13 cellular contexts compared by ENCODE assay signal in genomic region chr9:5800969-5801738, GRCh38. TPM values are rescaled to one million over a fixed set of nuclear protein-coding genes. Genes with fewer than 3 reads are reported as not detected.
A peak's percentile ranks its signal among the peaks of the same experiment; 100 is the strongest.
DNase-seq lines count a peak whose midpoint lies in the region; ATAC-seq and TF ChIP-seq lines count a peak whose summit lies in the region.
"Had no signal": no experiment of that assay in that cellular context is flagged by ENCODE, and none has a peak within 500 bp of the region (broad histone marks: within the 10 kb centered on the region; RNA-seq: fewer than 3 reads in every experiment).

No MANE protein-coding gene starts in this region.

- H3K4me3 Mint-ChIP-seq in progenitor cell of endocrine pancreas (ENCODE audit: low read depth) = no peak overlapping the region
- H3K4me3 Mint-ChIP-seq: activated B cell treated with CpG ODN at 0.5 μM for 24 hours had no signal

- TF ChIP-seq CTCF in progenitor cell of endocrine pancreas (IDR thresholded peaks at IDR 0.05; ENCODE audit: unreplicated experiment) = no peak

- H3K36me3 Mint-ChIP-seq in progenitor cell of endocrine pancreas (ENCODE audit: insufficient read depth) = peaks cover 8% of the 10 kb centered on the region

- peaks cover 24% of the 10 kb centered on the region for H3K4me1 Mint-ChIP-seq in progenitor cell of endocrine pancreas (ENCODE audit: low read depth)
- H3K4me1 Mint-ChIP-seq: activated B cell treated with CpG ODN at 0.5 μM for 24 hours had no signal

- DNase-seq in NCI-H2081 (lab: John Stamatoyannopoulos, UW) (peak; percentile 11 to 23), NCI-H2081 treated with DMSO at 0.1 percent for 48 hours (lab: John Stamatoyannopoulos, UW) (no peak), NCI-H69 (lab: John Stamatoyannopoulos, UW) (peak; percentile 56), dermis blood vessel endothelial cell (peak; percentile 55), progenitor cell of endocrine pancreas (ENCODE audit: low spot score, unreplicated experiment) (no peak)
- DNase-seq: activated B cell treated with CpG ODN at 0.5 μM for 24 hours; foreskin melanocyte; GDM1; left ventricle myocardium inferior; stimulated activated CD4-positive, alpha-beta T cell treated with anti-CD3 and anti-CD28 coated beads, Interleukin-4, amount 100 ng/mL, for 24 hours had no signal

- H3K27ac Mint-ChIP-seq in progenitor cell of endocrine pancreas = peak overlapping the region; percentile 23
- H3K27ac Mint-ChIP-seq: activated B cell treated with CpG ODN at 0.5 μM for 24 hours had no signal

- ATAC-seq in HG02798 (IDR thresholded peaks at IDR 0.05; ENCODE audit: poor library complexity, unreplicated experiment) = no peak
- no peak for ATAC-seq in GM21381 (IDR thresholded peaks at IDR 0.05; ENCODE audit: unreplicated experiment)
- no peak for ATAC-seq in GM21717 (IDR thresholded peaks at IDR 0.05; ENCODE audit: unreplicated experiment)

- H3K27me3 Mint-ChIP-seq in progenitor cell of endocrine pancreas = no peaks in the 10 kb centered on the region
- H3K27me3 Mint-ChIP-seq: activated B cell treated with CpG ODN at 0.5 μM for 24 hours had no signal

- H3K9me3 Mint-ChIP-seq in progenitor cell of endocrine pancreas (ENCODE audit: low read depth) = no peaks in the 10 kb centered on the region
- H3K9me3 Mint-ChIP-seq: activated B cell treated with CpG ODN at 0.5 μM for 24 hours had no signal

RNA-seq across cellular contexts. Expression of gene ERMP1, which starts 31.8 kb away (rescaled TPM):
- 36.6 and 45.9 TPM in 2 replicates for total RNA-seq in dermis blood vessel endothelial cell
- 20.3 and 21.2 TPM in 2 replicates for total RNA-seq in progenitor cell of endocrine pancreas

Comparison
In these comparisons a context has a peak if more than half of its experiments do, and no peak if none do; other contexts are left out.
1. DNase-seq: peak in NCI-H2081 (2 of 2), NCI-H69 (single experiment) and dermis blood vessel endothelial cell (single experiment); none in NCI-H2081 treated with DMSO at 0.1 percent for 48 hours (single experiment) and progenitor cell of endocrine pancreas (single experiment).